In genomic region chr7:1090236-1090635, GRCh38 we compare ENCODE assay signal across 30 cellular contexts. TPM values are rescaled to one million over a fixed set of nuclear protein-coding genes. Genes with fewer than 3 reads are reported as not detected.
"Had no signal": no experiment of that assay in that cellular context is flagged by ENCODE, and none has a peak within 500 bp of the region (broad histone marks: within the 10 kb centered on the region; RNA-seq: fewer than 3 reads in every experiment).

No MANE protein-coding gene starts in this region.

- DNase-seq: activated CD4-positive, alpha-beta T cell treated with anti-CD3 and anti-CD28 coated beads, Interleukin-2, amount 10 ng/mL, durations not matched to agents 24 days and 14 days; activated CD4-positive, alpha-beta T cell treated with anti-CD3 and anti-CD28 coated beads, Interleukin-2, amount 50 U/mL, for 4 hours; activated CD8-positive, alpha-beta T cell treated with anti-CD3 and anti-CD28 coated beads for 36 hours; activated effector memory CD4-positive, alpha-beta T cell treated with anti-CD3 and anti-CD28 coated beads, Interleukin-2, amount 50 U/mL, for 16 hours; activated naive CD4-positive, alpha-beta T cell; activated naive CD4-positive, alpha-beta T cell treated with anti-CD3 and anti-CD28 coated beads, Interleukin-2, amount 50 U/mL, for 16 hours; activated naive CD8-positive, alpha-beta T cell treated with anti-CD3 and anti-CD28 coated beads for 36 hours; activated T-cell treated with anti-CD3 and anti-CD28 coated beads, Interleukin-2, amount 50 U/mL, for 1 hour; activated T-cell treated with anti-CD3 and anti-CD28 coated beads, Interleukin-2, amount 50 U/mL, for 72 hours; amniotic stem cell; aorta; brain microvascular endothelial cell; Kasumi-1; KG1; MG63; NCI-H1048; NCI-H1436 treated with DMSO at 0.1 percent for 48 hours; NCI-H1694 treated with DMSO at 0.1 percent for 48 hours; NCI-H2029; NCI-H510A; NCI-H526; NCI-H748 treated with DMSO at 0.1 percent for 48 hours; PC-9; SHP77; SJCRH30 had no signal

- H3K4me2 ChIP-seq: PC-9 had no signal

- H3K36me3 ChIP-seq: MG63, SJCRH30 had no signal

- FAIRE-seq: RCC 7860, TTC549 had no signal

- H3K27me3 ChIP-seq: brain microvascular endothelial cell, MG63, SJCRH30 had no signal

- H3K27ac ChIP-seq: brain microvascular endothelial cell, PC-9, SJCRH30, SK-N-MC had no signal

- ATAC-seq: activated CD8-positive, alpha-beta T cell treated with anti-CD3 and anti-CD28 coated beads for 36 hours; activated T-cell treated with anti-CD3 and anti-CD28 coated beads, Interleukin-2, amount 50 U/mL, for 72 hours; activated T-helper 17 cell treated with anti-CD3 and anti-CD28 coated beads, Interleukin-2, amount 50 U/mL, for 72 hours had no signal

- H2AFZ ChIP-seq: PC-9 had no signal

- H3K9me3 ChIP-seq: MG63, SJCRH30 had no signal

- H3K4me3 ChIP-seq: MG63, PC-9, SJCRH30, SK-N-MC had no signal

RNA-seq across cellular contexts. Expression of gene GPER1, which starts 2.3 kb away (rescaled TPM):
- total RNA-seq: activated CD4-positive, alpha-beta T cell treated with anti-CD3 and anti-CD28 coated beads, Interleukin-2, amount 10 ng/mL, durations not matched to agents 24 days and 14 days; activated CD8-positive, alpha-beta memory T cell treated with anti-CD3 and anti-CD28 coated beads for 36 hours; SJCRH30 had no signal
